In the genomic region with DNA sequence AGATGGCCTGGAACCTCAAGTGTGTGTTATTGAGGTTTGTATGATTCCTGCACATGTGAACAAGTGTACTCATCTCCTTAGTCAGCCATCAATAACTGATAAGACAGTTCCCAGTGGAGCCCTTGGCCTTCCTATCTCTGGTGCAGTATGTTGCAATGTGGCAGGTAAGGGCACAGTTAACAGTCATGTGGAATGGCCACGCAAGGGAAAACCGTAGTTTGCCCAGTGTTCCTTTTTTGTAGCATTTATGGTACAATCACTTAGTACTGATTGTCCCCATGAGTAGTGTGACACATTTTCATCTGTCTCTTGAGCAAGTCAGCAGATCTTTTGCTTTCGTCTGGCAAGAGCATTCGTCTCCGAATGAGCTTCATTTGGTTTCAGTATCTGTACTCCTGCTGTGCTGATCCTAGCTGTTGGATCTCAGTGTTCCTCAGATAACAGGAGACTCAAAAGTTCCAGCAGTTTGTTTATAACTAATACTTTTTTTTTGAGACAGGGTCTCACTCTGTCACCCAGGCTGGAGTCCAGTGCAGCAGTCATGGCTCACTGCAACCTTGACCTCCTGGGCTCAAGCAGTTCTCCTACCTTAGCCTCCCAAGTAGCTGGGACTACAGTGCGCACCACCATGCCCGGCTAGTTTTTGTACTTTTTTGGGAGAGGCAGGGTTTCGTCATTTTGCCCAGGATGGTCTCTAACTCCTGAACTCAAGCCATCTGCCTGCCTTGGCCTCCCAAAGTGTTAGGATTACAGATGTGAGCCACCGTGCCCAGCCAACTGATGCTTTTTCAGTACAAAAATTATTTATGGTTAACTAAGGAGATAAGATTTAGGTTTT, we compare ENCODE assay signal across 18 cellular contexts. TPM values are rescaled to one million over a fixed set of nuclear protein-coding genes. Genes with fewer than 3 reads are reported as not detected.
A peak's percentile ranks its signal among the peaks of the same experiment; 100 is the strongest.
DNase-seq lines count a peak whose midpoint lies in the region; ATAC-seq, FAIRE-seq and TF ChIP-seq lines count a peak whose summit lies in the region.
"Had no signal": no experiment of that assay in that cellular context is flagged by ENCODE, and none has a peak within 500 bp of the region (broad histone marks: within the 10 kb centered on the region; RNA-seq: fewer than 3 reads in every experiment).

No MANE protein-coding gene starts in this region.

- peaks cover 82% of the 10 kb centered on the region for H3K4me1 ChIP-seq in A549
- H3K4me1 ChIP-seq in adrenal gland (replicated peaks in 1 of 2), result peaks cover 38 to 70% of the 10 kb centered on the region in 2 donors
- H3K4me1 ChIP-seq in left ventricle myocardium inferior, result peaks cover 35% of the 10 kb centered on the region
- peaks cover 17% of the 10 kb centered on the region for H3K4me1 ChIP-seq in upper lobe of right lung
- H3K4me1 ChIP-seq: breast epithelium, SJCRH30 had no signal

- TF ChIP-seq CTCF in A549 (IDR thresholded peaks at IDR 0.05), result no peak
- TF ChIP-seq CTCF in adrenal gland (IDR thresholded peaks at IDR 0.05), result no peak
- no peak for TF ChIP-seq CTCF in left ventricle myocardium inferior (IDR thresholded peaks at IDR 0.05; ENCODE audit: borderline replicate concordance)
- TF ChIP-seq CTCF in upper lobe of right lung (IDR thresholded peaks at IDR 0.05), result no peak

- H3K36me3 ChIP-seq in adrenal gland (replicated peaks in 1 of 2), result peaks cover 0 to 32% of the 10 kb centered on the region in 2 donors
- peaks cover 65% of the 10 kb centered on the region for H3K36me3 ChIP-seq in left ventricle myocardium inferior
- peaks cover 54% of the 10 kb centered on the region for H3K36me3 ChIP-seq in upper lobe of right lung

- no peak for TF ChIP-seq RAD21 in A549 (conservative IDR thresholded peaks at IDR 0.05 in 1 of 2, IDR thresholded peaks at IDR 0.05 in 1 of 2)

- intact Hi-C loops in adrenal gland (cut with DNase I) (no loop called here), left ventricle myocardium inferior (cut with micrococcal nuclease) (no loop called here), posterior vena cava (cut with DNase I) (no loop called here), upper lobe of right lung (cut with DNase I) (no loop called here)

- H3K4me3 ChIP-seq in A549, result no peak overlapping the region
- H3K4me3 ChIP-seq in adrenal gland, result peak overlapping the region in 1 of 4 donors; percentile 11
- no peak overlapping the region for H3K4me3 ChIP-seq in left ventricle myocardium inferior
- H3K4me3 ChIP-seq in upper lobe of right lung, result no peak overlapping the region
- H3K4me3 ChIP-seq: breast epithelium, GM23338, SJCRH30, smooth muscle cell, tibial nerve had no signal

- H3K4me2 ChIP-seq in A549, result peak overlapping the region; percentile 40; the same call in 2 of the 3 replicates
- H3K4me2 ChIP-seq: GM23338, smooth muscle cell had no signal

- no peaks in the 10 kb centered on the region for H3K27me3 ChIP-seq in adrenal gland
- no peaks in the 10 kb centered on the region for H3K27me3 ChIP-seq in left ventricle myocardium inferior (ENCODE audit: low read depth)
- no peaks in the 10 kb centered on the region for H3K27me3 ChIP-seq in upper lobe of right lung
- H3K27me3 ChIP-seq: breast epithelium, SJCRH30, tibial nerve had no signal

- FAIRE-seq in A549 (lab: Jason Lieb, UNC), result no peak

- POLR2A ChIA-PET in A549 (lab: Yijun Ruan, JAX), result interaction anchor here (1.9 kb wide), 1 partner anchor 16 kb away, joined by 7 read pairs; no protein-coding TSS in a partner anchor

- H3K27ac ChIP-seq in A549, result peak overlapping the region in 1 of 2 experiments; percentile 69; a peak in 3 of 6 replicates
- H3K27ac ChIP-seq in adrenal gland, result peak overlapping the region; percentile 15 to 90 (median 70)
- peak overlapping the region; percentile 47 for H3K27ac ChIP-seq in left ventricle myocardium inferior (replicated peaks)
- H3K27ac ChIP-seq in upper lobe of right lung, result no peak overlapping the region
- H3K27ac ChIP-seq: breast epithelium, SJCRH30, tibial nerve had no signal

- DNase-seq in A549 (ENCODE audit: low read depth in 1 of 2, low spot score in 1 of 2) (no peak), adrenal gland (peak in 6 of 7 donors; percentile 68 to 79 (median 71)), left ventricle myocardium inferior (no peak), posterior vena cava (ENCODE audit: low spot score) (peak; percentile 78), H4 (ENCODE audit: low spot score) (no peak), HuH-7.5 (ENCODE audit: low spot score) (no peak), upper lobe of right lung (no peak)
- DNase-seq: activated CD4-positive, alpha-beta T cell treated with anti-CD3 and anti-CD28 coated beads for 1 hour; NCI-H1105; NCI-H510A treated with DMSO at 0.1 percent for 48 hours; SJCRH30 had no signal

- CTCF ChIA-PET in A549 (lab: Yijun Ruan, JAX), result interaction anchor here (0.9 to 1.0 kb wide), 2 partner anchors 16 to 125 kb away, joined by 3 read pairs; partner anchors contain the start of gene CITED4

- H3K9me3 ChIP-seq in A549, result no peaks in the 10 kb centered on the region
- no peaks in the 10 kb centered on the region for H3K9me3 ChIP-seq in adrenal gland (replicated peaks in 1 of 3)
- no peaks in the 10 kb centered on the region for H3K9me3 ChIP-seq in left ventricle myocardium inferior (replicated peaks)
- no peaks in the 10 kb centered on the region for H3K9me3 ChIP-seq in upper lobe of right lung
- H3K9me3 ChIP-seq: breast epithelium, SJCRH30, tibial nerve had no signal

- no peak for TF ChIP-seq EP300 in A549 (IDR thresholded peaks at IDR 0.05)

- 85% methylated on average over 9 of the region's 9 CpGs for WGBS in A549 (ENCODE audit: missing lambda C conversion rate)
- 30 to 48% (median 42%) methylated on average over 9 of the region's 9 CpGs for WGBS in adrenal gland, 4 donors

- no peak for TF ChIP-seq POLR2A in A549 (IDR thresholded peaks at IDR 0.05; ENCODE audit: low read length)
- peak in 1 of 2 donors; percentile 52 for TF ChIP-seq POLR2A in adrenal gland (IDR thresholded peaks at IDR 0.05)

- ATAC-seq in A549, result no peak
- ATAC-seq in HG03442 (IDR thresholded peaks at IDR 0.05; ENCODE audit: unreplicated experiment), result no peak
- no peak for ATAC-seq in upper lobe of right lung
- ATAC-seq: GM23338; Panc1; stimulated activated memory B cell treated with anti-CD40 and anti-IgM and Interleukin-4, amounts not matched to agents 10 μg/mL and 1 μg/mL and 100 μg/mL, for 72 hours had no signal

TF ChIP-seq in A549, 52 proteins besides CTCF, POLR2A, EP300 and RAD21 (continues in another document):
- TF ChIP-seq ZFP36 (IDR thresholded peaks at IDR 0.05; ENCODE audit: borderline replicate concordance, partially characterized antibody) (no peak), HMGXB4 (CRISPR knock-in tag; IDR thresholded peaks at IDR 0.05; ENCODE audit: borderline replicate concordance) (no peak), SREBF2 (IDR thresholded peaks at IDR 0.05) (no peak)

RNA-seq across cellular contexts. Expression of gene CTPS1, which starts 8.2 kb away (rescaled TPM):
- 145 and 181 TPM in 2 replicates for polyA plus RNA-seq in A549 (2011; rRNA removed)
- polyA plus RNA-seq in A549 (2012; cell fraction: cytosol; rRNA removed), result 75.4 and 77.9 TPM in 2 replicates
- 113 and 172 TPM in 2 replicates for polyA plus RNA-seq in A549 (2012; cell fraction: nucleus; rRNA removed)
- 159 to 169 TPM (median 159 TPM) in 3 replicates for polyA plus RNA-seq in A549 (2017; fragmentation: RNase III; extraction: RNeasy Plus Mini Kit Qiagen cat#74134 plus additional on column Dnase treatment)
- 206 and 264 TPM in 2 replicates for polyA minus RNA-seq in A549 (2011; rRNA and poly(A)+ RNA removed)
- total RNA-seq in adrenal gland, result 10 to 100 TPM; 12.2 to 37.5 (median 26.1) TPM
- polyA plus RNA-seq in adrenal gland, result 10 to 100 TPM; 17.8 to 49.4 (median 26.4) TPM
- 7.1 TPM for total RNA-seq in left ventricle myocardium inferior
- 10 to 100 TPM; 37.7 to 39.1 TPM for total RNA-seq in posterior vena cava
- 38.7 and 56.2 TPM in 2 replicates for total RNA-seq in H4 (2014; rRNA removed; shearing (Covaris generic))
- 21.7 TPM for total RNA-seq in upper lobe of right lung

RNA-seq across cellular contexts. Expression of gene SLFNL1, which starts 33.9 kb away (rescaled TPM):
- polyA plus RNA-seq in A549 (2011; rRNA removed) (0.01 and 0.07 TPM in 2 replicates), A549 (2017; fragmentation: RNase III; extraction: RNeasy Plus Mini Kit Qiagen cat#74134 plus additional on column Dnase treatment) (0.03 to 0.05 TPM (median 0.04 TPM) in 3 replicates), adrenal gland (1 to 10 TPM in 1 of 3 donors, under 1 TPM in 1, not detected in 1; 0.47 to 1.4 TPM)
- polyA plus RNA-seq in A549 (2012; cell fraction: cytosol; rRNA removed), result 0.03 and 0.05 TPM in 2 replicates
- 0.28 and 0.30 TPM in 2 replicates for polyA plus RNA-seq in A549 (2012; cell fraction: nucleus; rRNA removed)
- 0.08 and 0.34 TPM in 2 replicates for polyA minus RNA-seq in A549 (2011; rRNA and poly(A)+ RNA removed)
- total RNA-seq in adrenal gland (1 to 10 TPM in 1 of 8 donors, under 1 TPM in 7; 0.06 to 1.1 (median 0.20) TPM), left ventricle myocardium inferior (0.16 TPM), posterior vena cava (under 1 TPM; 0.14 to 0.38 TPM), upper lobe of right lung (2.8 TPM)
- total RNA-seq in H4 (2014; rRNA removed; shearing (Covaris generic)), result not detected in 2 replicates

Comparison
In these comparisons a context has a peak if more than half of its experiments do, and no peak if none do; other contexts are left out.
1. DNase-seq: peak in adrenal gland (6 of 7) and posterior vena cava (single experiment); none in A549 (0 of 2), left ventricle myocardium inferior (single experiment), H4 (single experiment), HuH-7.5 (single experiment) and upper lobe of right lung (single experiment).